ENCODE assay signal across 1 cellular context in genomic region chr16:29993903-29994612, GRCh38.
TF ChIP-seq lines count a peak whose summit lies in the region.

No MANE protein-coding gene starts in this region.

TF ChIP-seq in HepG2, 621 proteins besides CTCF, POLR2A, EP300 and RAD21:
- TF ChIP-seq LCORL (IDR thresholded peaks at IDR 0.05), result 0 out of 2 replicates have a peak, but pooled peaks have one; percentile 7
- no peak for TF ChIP-seq LCORL (CRISPR knock-in tag; IDR thresholded peaks at IDR 0.05)
- no peak for TF ChIP-seq NFKB2 (CRISPR knock-in tag; IDR thresholded peaks at IDR 0.05; ENCODE audit: borderline replicate concordance)
- no peak for TF ChIP-seq SATB2 (CRISPR knock-in tag; IDR thresholded peaks at IDR 0.05)
- TF ChIP-seq GTF2F1 (IDR thresholded peaks at IDR 0.05; ENCODE audit: low read length), result no peak
- TF ChIP-seq NBN (conservative IDR thresholded peaks at IDR 0.05), result 0 out of 2 replicates have a peak, but pooled peaks have one; percentile 10
- TF ChIP-seq KLF12 (CRISPR knock-in tag; IDR thresholded peaks at IDR 0.05; ENCODE audit: borderline replicate concordance), result no peak
- no peak for TF ChIP-seq ZFP36 (IDR thresholded peaks at IDR 0.05; ENCODE audit: borderline replicate concordance, low read depth, low read length, partially characterized antibody)
- TF ChIP-seq MAFK (conservative IDR thresholded peaks at IDR 0.05 in 1 of 2, IDR thresholded peaks at IDR 0.05 in 1 of 2; ENCODE audit: low read length in 2 of 2), result no peak
- TF ChIP-seq CREB1 (IDR thresholded peaks at IDR 0.05), result no peak
- TF ChIP-seq CREB1 (CRISPR knock-in tag; IDR thresholded peaks at IDR 0.05), result no peak
- no peak for TF ChIP-seq HOXD1 (CRISPR knock-in tag; IDR thresholded peaks at IDR 0.05)
- TF ChIP-seq IKZF1 (IDR thresholded peaks at IDR 0.05), result 0 out of 2 replicates have a peak, but pooled peaks have one; percentile 38
- TF ChIP-seq ZNF605 (CRISPR knock-in tag; IDR thresholded peaks at IDR 0.05), result no peak
- TF ChIP-seq ZNF782 (CRISPR knock-in tag; IDR thresholded peaks at IDR 0.05; ENCODE audit: borderline replicate concordance), result no peak
- no peak for TF ChIP-seq FLYWCH1 (CRISPR knock-in tag; IDR thresholded peaks at IDR 0.05)
- no peak for TF ChIP-seq ATF6 (CRISPR knock-in tag; conservative IDR thresholded peaks at IDR 0.05)
- no peak for TF ChIP-seq HCFC1 (IDR thresholded peaks at IDR 0.05; ENCODE audit: low read depth, low read length)
- no peak for TF ChIP-seq U2AF1 (optimal IDR thresholded peaks at IDR 0.05; ENCODE audit: low read depth, low read length)
- no peak for TF ChIP-seq ATF7-NPFF (CRISPR knock-in tag; IDR thresholded peaks at IDR 0.05; ENCODE audit: low read depth)
- TF ChIP-seq ZFP82 (CRISPR knock-in tag; IDR thresholded peaks at IDR 0.05; ENCODE audit: borderline replicate concordance), result no peak
- no peak for TF ChIP-seq HNRNPK (IDR thresholded peaks at IDR 0.05; ENCODE audit: low read depth, low read length, poor library complexity, severe bottlenecking)
- TF ChIP-seq ARID2 (CRISPR knock-in tag; IDR thresholded peaks at IDR 0.05; ENCODE audit: borderline replicate concordance), result no peak
- TF ChIP-seq SOX13 (IDR thresholded peaks at IDR 0.05), result no peak
- no peak for TF ChIP-seq SOX13 (CRISPR knock-in tag; conservative IDR thresholded peaks at IDR 0.05 in 1 of 2, IDR thresholded peaks at IDR 0.05 in 1 of 2)
- no peak for TF ChIP-seq THRA (CRISPR knock-in tag; IDR thresholded peaks at IDR 0.05; ENCODE audit: borderline replicate concordance)
- peak; percentile 17; the same call in 1 of the 2 replicates for TF ChIP-seq POLR2G (IDR thresholded peaks at IDR 0.05; ENCODE audit: low read depth, low read length)
- TF ChIP-seq PPARG (CRISPR knock-in tag; conservative IDR thresholded peaks at IDR 0.05), result no peak
- TF ChIP-seq ZNF276 (CRISPR knock-in tag; IDR thresholded peaks at IDR 0.05; ENCODE audit: low read depth), result no peak
- no peak for TF ChIP-seq WIZ (CRISPR knock-in tag; IDR thresholded peaks at IDR 0.05)
- TF ChIP-seq ZNF749 (CRISPR knock-in tag; IDR thresholded peaks at IDR 0.05; ENCODE audit: borderline replicate concordance), result no peak
- TF ChIP-seq CHD2 (IDR thresholded peaks at IDR 0.05; ENCODE audit: low read depth, low read length), result no peak
